ENCODE assay signal across 28 cellular contexts in the genomic region with DNA sequence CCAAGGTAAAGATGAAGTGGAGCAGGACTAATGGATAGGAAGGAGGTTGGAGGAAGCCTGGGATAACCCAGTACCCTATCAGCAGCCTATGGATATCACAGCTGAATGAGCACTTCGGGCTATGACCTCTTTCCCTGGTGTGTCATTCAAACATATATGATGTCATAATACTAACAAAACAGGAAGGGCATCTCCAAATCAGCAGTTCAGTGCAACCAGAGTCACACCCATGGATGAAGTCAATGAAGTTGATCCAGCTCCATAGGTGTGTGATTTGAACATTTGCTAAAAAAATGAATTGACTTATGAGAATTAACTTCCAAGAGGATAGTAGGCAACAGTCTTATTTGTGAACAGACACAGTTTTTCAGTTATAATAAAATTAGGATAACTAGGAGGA. TPM values are rescaled to one million over a fixed set of nuclear protein-coding genes. Genes with fewer than 3 reads are reported as not detected.
A peak's percentile ranks its signal among the peaks of the same experiment; 100 is the strongest.
DNase-seq lines count a peak whose midpoint lies in the region; ATAC-seq and TF ChIP-seq lines count a peak whose summit lies in the region.
"Had no signal": no experiment of that assay in that cellular context is flagged by ENCODE, and none has a peak within 500 bp of the region (broad histone marks: within the 10 kb centered on the region; RNA-seq: fewer than 3 reads in every experiment).

No MANE protein-coding gene starts in this region.

- ATAC-seq in esophagus mucosa (peak; percentile 44), HG02938 (IDR thresholded peaks at IDR 0.05; ENCODE audit: unreplicated experiment) (no peak)
- ATAC-seq: activated CD4-positive, CD25-positive, alpha-beta regulatory T cell treated with anti-CD3 and anti-CD28 coated beads, Interleukin-2, amount 50 U/mL, for 24 hours; left lobe of liver; Panc1 had no signal

- no peak overlapping the region for H4K8ac ChIP-seq in neuronal stem cell (ENCODE audit: low read depth, low read length)

- no peak overlapping the region for H3K4me2 ChIP-seq in neuronal stem cell (ENCODE audit: insufficient read depth, low read length, poor library complexity, severe bottlenecking)

- no peak for TF ChIP-seq CTCF in suprapubic skin (IDR thresholded peaks at IDR 0.05)

- H3K4ac ChIP-seq in neuronal stem cell (ENCODE audit: low read length), result no peak overlapping the region

- H3K18ac ChIP-seq in neuronal stem cell (ENCODE audit: low read length), result no peak overlapping the region

- H2AFZ ChIP-seq in neuronal stem cell (ENCODE audit: low read length), result no peak overlapping the region

- no peak overlapping the region for H2BK15ac ChIP-seq in neuronal stem cell (ENCODE audit: low read length)

- DNase-seq in DMS153 (lab: John Stamatoyannopoulos, UW), result peak; percentile 45
- DNase-seq in DMS153 treated with DMSO at 0.1 percent for 48 hours (lab: John Stamatoyannopoulos, UW; ENCODE audit: unreplicated experiment), result no peak
- peak; percentile 20 for DNase-seq in RKO (ENCODE audit: low spot score)
- DNase-seq in suprapubic skin (ENCODE audit: low spot score in 2 of 2), result no peak
- no peak for DNase-seq in hippocampal formation (lab: John Stamatoyannopoulos, UW)
- DNase-seq in neuronal stem cell (ENCODE audit: low spot score), result no peak
- DNase-seq: 8988T; activated naive CD4-positive, alpha-beta T cell treated with anti-CD3 and anti-CD28 coated beads, Interleukin-2, amount 10 ng/mL, durations not matched to agents 7 days and 5 days; activated T-cell treated with anti-CD3 and anti-CD28 coated beads, Interleukin-2, amount 50 U/mL, for 72 hours; anterior cingulate cortex; GDM1; midbrain; NCI-H187; NCI-H774; nephron progenitor cell; stimulated activated CD4-positive, alpha-beta T cell treated with anti-CD3 and anti-CD28 coated beads, Interleukin-4, amount 100 ng/mL, for 1 hour; stimulated activated naive CD8-positive, alpha-beta T cell treated with anti-CD3 and anti-CD28 coated beads, Interleukin-15, Interleukin-2, amounts not matched to agents 100 U/mL and 50 U/mL, for 24 hours; trophoblast cell had no signal

- H3K23ac ChIP-seq in neuronal stem cell (ENCODE audit: low read depth, low read length, poor library complexity), result no peak overlapping the region

- no peaks in the 10 kb centered on the region for H3K79me1 ChIP-seq in neuronal stem cell (ENCODE audit: low read depth, low read length)

- H2AK5ac ChIP-seq in neuronal stem cell (ENCODE audit: low read depth, low read length), result no peak overlapping the region

- no peaks in the 10 kb centered on the region for H3K36me3 ChIP-seq in suprapubic skin
- H3K36me3 ChIP-seq in neuronal stem cell (replicated peaks in 1 of 2; ENCODE audit: control insufficient read depth in 2 of 2, insufficient read depth in 2 of 2, low read length in 2 of 2), result no peaks in the 10 kb centered on the region

- TF ChIP-seq EP300 in suprapubic skin (IDR thresholded peaks at IDR 0.05), result no peak

- H2BK120ac ChIP-seq in neuronal stem cell (ENCODE audit: low read depth, low read length), result no peak overlapping the region

- H4K91ac ChIP-seq in neuronal stem cell (ENCODE audit: low read depth, low read length, poor library complexity), result no peak overlapping the region

- 54% methylated on average over 1 of the region's 1 CpG for WGBS in suprapubic skin
- WGBS in neuronal stem cell (ENCODE audit: extremely low coverage in 2 of 2, insufficient read length in 2 of 2, insufficient replicate concordance in 1 of 2), 2 donors, result no CpG with 5 or more reads among the region's 1 CpG

- peak overlapping the region; percentile 93 for H3K27ac ChIP-seq in suprapubic skin
- no peak overlapping the region for H3K27ac ChIP-seq in neuronal stem cell (replicated peaks; ENCODE audit: low read length)

- H3K14ac ChIP-seq in neuronal stem cell (ENCODE audit: low read length), result no peak overlapping the region

- no peak overlapping the region for H2BK12ac ChIP-seq in neuronal stem cell (ENCODE audit: low read length)

- peaks cover 31% of the 10 kb centered on the region for H3K4me1 ChIP-seq in suprapubic skin
- H3K4me1 ChIP-seq in neuronal stem cell (ENCODE audit: control insufficient read depth in 2 of 2, insufficient read depth in 1 of 2, low read depth in 1 of 2, low read length in 2 of 2), result peaks cover 0 to 7% of the 10 kb centered on the region in 2 donors

- H3K27me3 ChIP-seq in suprapubic skin (no peaks in the 10 kb centered on the region), neuronal stem cell (ENCODE audit: control insufficient read depth in 3 of 3, insufficient read depth in 3 of 3, low read depth in 1 of 3, low read length in 3 of 3) (peaks cover 0 to 59% (median 0%) of the 10 kb centered on the region in 3 experiments)

- H3K9me3 ChIP-seq in suprapubic skin, result no peaks in the 10 kb centered on the region
- H3K9me3 ChIP-seq in neuronal stem cell (replicated peaks in 1 of 2; ENCODE audit: control insufficient read depth in 2 of 2, insufficient read depth in 1 of 2, low read depth in 1 of 2, low read length in 2 of 2), result no peaks in the 10 kb centered on the region

- no peak for TF ChIP-seq POLR2A in suprapubic skin (IDR thresholded peaks at IDR 0.05)

- no peak overlapping the region for H2BK5ac ChIP-seq in neuronal stem cell (ENCODE audit: low read length)

- H3K4me3 ChIP-seq in suprapubic skin (no peak overlapping the region), neuronal stem cell (ENCODE audit: low read length in 2 of 2) (no peak overlapping the region)
- H3K4me3 ChIP-seq: skin epidermis had no signal

- no peak overlapping the region for H3K9ac ChIP-seq in neuronal stem cell (ENCODE audit: low read depth, low read length, poor library complexity)

RNA-seq across cellular contexts. Expression of a gene that starts 1.7 kb away (rescaled TPM):
- total RNA-seq in esophagus mucosa (62.2 TPM), suprapubic skin (10 to 100 TPM; 40.6 to 95.8 (median 77.6) TPM)
- polyA plus RNA-seq in neuronal stem cell (2013, experiment 1 of 2), result 0.15 TPM
- polyA plus RNA-seq in neuronal stem cell (2013, experiment 2 of 2), result 0.17 TPM
- total RNA-seq: activated CD8-positive, alpha-beta memory T cell treated with anti-CD3 and anti-CD28 coated beads for 36 hours; glomerular endothelial cell; posterior vena cava had no signal
- polyA plus RNA-seq: BJ had no signal

RNA-seq across cellular contexts. Expression of a gene that starts 16.8 kb away (rescaled TPM):
- total RNA-seq in esophagus mucosa (14.4 TPM), suprapubic skin (10 to 100 TPM; 20.4 to 63.6 (median 42.8) TPM)
- polyA plus RNA-seq in neuronal stem cell (2013, experiment 1 of 2), result 7.8 TPM
- 8.1 TPM for polyA plus RNA-seq in neuronal stem cell (2013, experiment 2 of 2)

RNA-seq across cellular contexts. Expression of a gene that starts 18.9 kb away (rescaled TPM):
- 20.3 TPM for total RNA-seq in esophagus mucosa
- 10 to 100 TPM; 11.8 to 33.1 (median 17.1) TPM for total RNA-seq in suprapubic skin
- 3.0 TPM for polyA plus RNA-seq in neuronal stem cell (2013, experiment 1 of 2)
- 3.1 TPM for polyA plus RNA-seq in neuronal stem cell (2013, experiment 2 of 2)

RNA-seq across cellular contexts. Expression of a gene that starts 54.5 kb away (rescaled TPM):
- not detected for total RNA-seq in esophagus mucosa
- total RNA-seq in suprapubic skin, result 1 to 10 TPM in 1 of 4 donors, not detected in 3; 1.5 TPM
- polyA plus RNA-seq in neuronal stem cell (2013, experiment 1 of 2), result not detected
- not detected for polyA plus RNA-seq in neuronal stem cell (2013, experiment 2 of 2)
- total RNA-seq: glomerular endothelial cell had no signal
- polyA plus RNA-seq: BJ had no signal

Comparison
In these comparisons a context has a peak if more than half of its experiments do, and no peak if none do; other contexts are left out.
1. DNase-seq: peak in DMS153 (single experiment) and RKO (single experiment); none in DMS153 treated with DMSO at 0.1 percent for 48 hours (single experiment), suprapubic skin (0 of 2), hippocampal formation (0 of 2) and neuronal stem cell (single experiment).